8 cellular contexts compared by ENCODE assay signal in the genomic region with DNA sequence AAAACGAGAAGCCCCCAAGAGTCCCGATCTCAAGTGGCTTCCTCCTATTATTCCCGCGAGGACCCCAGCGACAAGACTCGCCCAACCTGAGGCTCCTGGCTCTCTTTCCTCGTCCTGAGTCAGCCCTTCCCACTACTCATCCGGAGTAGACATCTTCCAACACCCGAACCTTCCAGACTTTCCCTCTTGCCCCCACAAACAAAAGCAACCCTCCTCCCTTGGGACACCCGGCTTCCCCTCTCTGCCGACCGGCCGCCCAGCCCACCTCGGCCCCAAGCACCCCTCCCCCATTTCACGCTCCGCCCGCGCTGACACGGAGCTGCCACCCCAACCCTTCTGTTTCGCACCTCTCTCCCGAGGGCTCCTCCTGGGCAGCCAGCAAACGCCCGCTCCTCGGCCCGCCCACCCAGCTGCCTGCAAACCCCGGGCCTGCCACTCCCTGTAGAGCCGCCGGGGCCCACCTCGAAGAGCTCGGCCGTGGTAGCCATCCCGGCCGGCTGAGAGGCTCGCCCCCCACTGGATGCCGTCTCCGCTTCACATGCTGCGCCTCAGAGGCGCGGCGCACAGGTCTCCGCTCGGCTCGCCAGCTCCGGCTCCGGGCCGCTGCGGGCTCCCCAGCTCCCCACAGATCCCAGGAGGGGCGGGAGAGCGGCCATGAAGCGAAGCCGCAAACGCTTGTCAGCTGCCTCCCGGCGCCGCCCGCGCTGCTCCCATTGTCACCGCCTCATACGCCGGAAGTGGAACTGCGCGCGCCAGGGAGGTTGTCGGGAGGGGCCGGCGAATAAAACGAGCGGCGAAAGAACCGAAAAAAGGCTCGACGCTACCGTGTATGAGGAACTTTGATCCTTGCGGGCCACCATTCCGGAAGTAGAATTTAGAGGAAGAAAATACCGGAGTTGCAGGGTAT. TPM values are rescaled to one million over a fixed set of nuclear protein-coding genes. Genes with fewer than 3 reads are reported as not detected.
DNase-seq lines count a peak whose midpoint lies in the region; ATAC-seq lines count a peak whose summit lies in the region.

A gene with protein sequence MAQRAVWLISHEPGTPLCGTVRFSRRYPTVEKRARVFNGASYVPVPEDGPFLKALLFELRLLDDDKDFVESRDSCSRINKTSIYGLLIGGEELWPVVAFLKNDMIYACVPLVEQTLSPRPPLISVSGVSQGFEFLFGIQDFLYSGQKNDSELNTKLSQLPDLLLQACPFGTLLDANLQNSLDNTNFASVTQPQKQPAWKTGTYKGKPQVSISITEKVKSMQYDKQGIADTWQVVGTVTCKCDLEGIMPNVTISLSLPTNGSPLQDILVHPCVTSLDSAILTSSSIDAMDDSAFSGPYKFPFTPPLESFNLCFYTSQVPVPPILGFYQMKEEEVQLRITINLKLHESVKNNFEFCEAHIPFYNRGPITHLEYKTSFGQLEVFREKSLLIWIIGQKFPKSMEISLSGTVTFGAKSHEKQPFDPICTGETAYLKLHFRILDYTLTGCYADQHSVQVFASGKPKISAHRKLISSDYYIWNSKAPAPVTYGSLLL (plus strand): TSS at position 811 of the 907 bp plus-strand sequence. CDS start 344 bp downstream, outside the sequence.
TSS of gene EXOC5 (minus strand) at position 745 of the 907 bp plus-strand sequence. CDS start at position 488, 257 bp downstream.

- H3K27ac Mint-ChIP-seq in IgD-negative memory B cell, result peak within 1 kb of the TSS; percentile 96 to 99 (median 98)

- no peaks in the 10 kb centered on the region for H3K9me3 Mint-ChIP-seq in IgD-negative memory B cell

- no peaks in the 10 kb centered on the region for H3K27me3 Mint-ChIP-seq in IgD-negative memory B cell

- peak; percentile 90 for ATAC-seq in GM21529 (IDR thresholded peaks at IDR 0.05; ENCODE audit: unreplicated experiment)

- peaks cover 41 to 56% (median 52%) of the 10 kb centered on the region in 3 donors for H3K4me1 Mint-ChIP-seq in IgD-negative memory B cell

- H3K4me3 Mint-ChIP-seq in IgD-negative memory B cell, result peak within 1 kb of the TSS; percentile 96 to 100 (median 100)

- DNase-seq in DMS153 (lab: John Stamatoyannopoulos, UW) (peak; percentile 91), OCI-M2 (lab: John Stamatoyannopoulos, UW; ENCODE audit: unreplicated experiment) (peak; percentile 82), activated T-cell treated with anti-CD3 and anti-CD28 coated beads for 4 hours (peak; percentile 80), epidermal melanocyte (ENCODE audit: insufficient read length, low spot score) (peak; percentile 68), middle frontal gyrus (ENCODE audit: extremely low spot score, low spot score) (peak; percentile 92)
- DNase-seq in stimulated activated CD8-positive, alpha-beta memory T cell treated with anti-CD3 and anti-CD28 coated beads, Interleukin-2, amount 100 ng/mL, for 48 hours (ENCODE audit: low read depth in 2 of 2), result peak; percentile 84 to 86

- H3K36me3 Mint-ChIP-seq in IgD-negative memory B cell, result peaks cover 1% of the 10 kb centered on the region

RNA-seq across cellular contexts. Expression of the first gene that starts in this region (rescaled TPM):
- polyA plus RNA-seq in IgD-negative memory B cell, result 42.6 TPM

RNA-seq across cellular contexts. Expression of gene EXOC5, which starts in this region (rescaled TPM):
- polyA plus RNA-seq in IgD-negative memory B cell, result 43.8 TPM

Comparison
In these comparisons a context has a peak if more than half of its experiments do, and no peak if none do; other contexts are left out.
1. Peak in every context shown above with its lines: DNase-seq and ATAC-seq.